In the genomic region with DNA sequence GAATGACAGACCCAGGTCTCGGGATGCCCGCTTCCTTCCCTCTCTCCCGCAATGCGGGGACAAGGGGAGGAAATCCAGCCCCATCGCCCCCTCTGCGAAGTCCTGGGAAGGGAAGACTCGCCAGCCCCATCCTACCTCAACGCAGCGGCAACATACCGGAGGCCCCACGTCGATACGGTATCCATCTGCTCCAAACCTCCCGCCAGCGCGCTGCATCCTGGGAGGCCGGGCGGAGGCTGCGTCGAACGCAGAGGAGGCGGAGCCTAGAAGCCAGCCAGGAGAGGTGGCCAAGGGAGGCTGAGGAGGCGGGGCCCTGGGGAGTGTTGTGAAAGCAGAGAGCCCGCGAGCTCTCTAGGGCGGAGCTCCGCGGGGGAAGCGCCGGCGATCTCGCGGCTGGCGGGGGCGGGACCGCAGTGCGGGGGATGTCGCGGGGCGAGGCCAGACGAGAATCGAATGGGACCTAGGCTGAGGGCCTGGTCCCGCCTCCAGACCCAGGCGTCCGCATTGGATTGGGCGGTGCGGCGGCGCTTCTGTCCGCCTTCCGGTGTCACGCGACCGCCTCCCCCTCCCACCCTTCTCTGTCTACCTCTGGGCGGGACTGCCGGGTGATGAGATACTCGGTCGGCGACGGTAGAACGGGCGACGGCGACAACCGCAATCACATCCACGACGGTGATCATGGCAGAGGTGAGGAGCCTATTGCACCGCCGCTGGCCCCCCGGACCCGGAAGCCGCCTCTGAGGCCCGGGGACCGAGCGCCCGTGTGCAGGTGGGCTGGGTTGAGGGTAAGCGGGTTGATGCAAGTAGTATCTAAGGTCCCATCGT, we compare ENCODE assay signal across 1 cellular context.
TF ChIP-seq lines count a peak whose summit lies in the region.

A gene (minus strand): TSS at position 219 of the 825 bp plus-strand sequence. CDS start 7,559 bp downstream, outside the sequence.
A gene (plus strand): TSS at position 571 of the 825 bp plus-strand sequence. CDS start 108 bp downstream, at position 679.

TF ChIP-seq in HEK293, 187 proteins besides CTCF, POLR2A, EP300 and RAD21 (continued from another document):
- TF ChIP-seq, protein P1, sequence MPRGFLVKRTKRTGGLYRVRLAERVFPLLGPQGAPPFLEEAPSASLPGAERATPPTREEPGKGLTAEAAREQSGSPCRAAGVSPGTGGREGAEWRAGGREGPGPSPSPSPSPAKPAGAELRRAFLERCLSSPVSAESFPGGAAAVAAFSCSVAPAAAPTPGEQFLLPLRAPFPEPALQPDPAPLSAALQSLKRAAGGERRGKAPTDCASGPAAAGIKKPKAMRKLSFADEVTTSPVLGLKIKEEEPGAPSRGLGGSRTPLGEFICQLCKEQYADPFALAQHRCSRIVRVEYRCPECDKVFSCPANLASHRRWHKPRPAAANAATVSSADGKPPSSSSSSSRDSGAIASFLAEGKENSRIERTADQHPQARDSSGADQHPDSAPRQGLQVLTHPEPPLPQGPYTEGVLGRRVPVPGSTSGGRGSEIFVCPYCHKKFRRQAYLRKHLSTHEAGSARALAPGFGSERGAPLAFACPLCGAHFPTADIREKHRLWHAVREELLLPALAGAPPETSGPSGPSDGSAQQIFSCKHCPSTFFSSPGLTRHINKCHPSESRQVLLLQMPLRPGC (tag by site-specific recombination; IDR thresholded peaks at IDR 0.05): no peak
- TF ChIP-seq KLF1 (tag by site-specific recombination; IDR thresholded peaks at IDR 0.05) (0 out of 2 replicates have a peak, but pooled peaks have one; percentile 10), KLF7 (tag by site-specific recombination; IDR thresholded peaks at IDR 0.05; ENCODE audit: borderline replicate concordance) (no peak; the same call in 1 of the 2 replicates), ZNF211 (tag by site-specific recombination; IDR thresholded peaks at IDR 0.05; ENCODE audit: low read depth) (no peak), PRDM1 (tag by site-specific recombination; IDR thresholded peaks at IDR 0.05) (no peak), ZNF473 (tag by site-specific recombination; IDR thresholded peaks at IDR 0.05) (no peak), GLIS1 (tag by site-specific recombination; IDR thresholded peaks at IDR 0.05) (peak; percentile 66), ZNF341 (tag by site-specific recombination; IDR thresholded peaks at IDR 0.05; ENCODE audit: low read depth) (peak; percentile 75), ZNF133 (tag by site-specific recombination; IDR thresholded peaks at IDR 0.05) (no peak), HOXA7 (CRISPR knock-in tag; IDR thresholded peaks at IDR 0.05; ENCODE audit: borderline replicate concordance) (no peak), ZEB2 (tag by site-specific recombination; IDR thresholded peaks at IDR 0.05) (peak; percentile 61; the same call in 1 of the 2 replicates), SP3 (tag by site-specific recombination; IDR thresholded peaks at IDR 0.05) (peak; percentile 88), SP2 (tag by site-specific recombination; IDR thresholded peaks at IDR 0.05) (peak; percentile 93), KLF8 (tag by site-specific recombination; IDR thresholded peaks at IDR 0.05) (peak; percentile 57; the same call in 1 of the 2 replicates), ZNF777 (tag by site-specific recombination; IDR thresholded peaks at IDR 0.05; ENCODE audit: borderline replicate concordance) (no peak), ZNF335 (tag by site-specific recombination; conservative IDR thresholded peaks at IDR 0.05) (0 out of 2 replicates have a peak, but pooled peaks have one; percentile 64), ZNF266 (tag by site-specific recombination; IDR thresholded peaks at IDR 0.05; ENCODE audit: low read depth) (no peak), ZNF623 (tag by site-specific recombination; IDR thresholded peaks at IDR 0.05) (no peak), ZBTB7A (tag by site-specific recombination; IDR thresholded peaks at IDR 0.05; ENCODE audit: low read depth) (no peak), GFI1B (tag by site-specific recombination; IDR thresholded peaks at IDR 0.05) (no peak), ZNF302 (tag by site-specific recombination; IDR thresholded peaks at IDR 0.05; ENCODE audit: low read depth) (no peak), ZNF521 (tag by site-specific recombination; IDR thresholded peaks at IDR 0.05) (no peak), MZF1 (tag by site-specific recombination; IDR thresholded peaks at IDR 0.05; ENCODE audit: borderline replicate concordance) (no peak), ZNF529 (tag by site-specific recombination; IDR thresholded peaks at IDR 0.05; ENCODE audit: insufficient replicate concordance) (no peak), ZNF433 (tag by site-specific recombination; IDR thresholded peaks at IDR 0.05; ENCODE audit: low read depth) (no peak), IKZF3 (tag by site-specific recombination; IDR thresholded peaks at IDR 0.05) (0 out of 2 replicates have a peak, but pooled peaks have one; percentile 24), ZNF157 (tag by site-specific recombination; IDR thresholded peaks at IDR 0.05) (no peak), ZNF596 (tag by site-specific recombination; IDR thresholded peaks at IDR 0.05) (no peak), KLF9 (tag by site-specific recombination; IDR thresholded peaks at IDR 0.05; ENCODE audit: low read depth) (0 out of 2 replicates have a peak, but pooled peaks have one; percentile 41), ZNF660 (tag by site-specific recombination; IDR thresholded peaks at IDR 0.05) (no peak), ZNF629 (tag by site-specific recombination; IDR thresholded peaks at IDR 0.05) (no peak), BCL11A (tag by site-specific recombination; IDR thresholded peaks at IDR 0.05; ENCODE audit: low read depth) (no peak), ZBTB17 (tag by site-specific recombination; IDR thresholded peaks at IDR 0.05) (peak; percentile 69), RBAK (tag by site-specific recombination; IDR thresholded peaks at IDR 0.05) (no peak), ZNF561 (tag by site-specific recombination; IDR thresholded peaks at IDR 0.05; ENCODE audit: borderline replicate concordance) (no peak), ZNF292 (tag by site-specific recombination; IDR thresholded peaks at IDR 0.05; ENCODE audit: borderline replicate concordance, low read depth) (no peak), ZBTB20 (tag by site-specific recombination; IDR thresholded peaks at IDR 0.05) (no peak), ZNF585B (tag by site-specific recombination; IDR thresholded peaks at IDR 0.05) (no peak)
- TF ChIP-seq, protein P2, sequence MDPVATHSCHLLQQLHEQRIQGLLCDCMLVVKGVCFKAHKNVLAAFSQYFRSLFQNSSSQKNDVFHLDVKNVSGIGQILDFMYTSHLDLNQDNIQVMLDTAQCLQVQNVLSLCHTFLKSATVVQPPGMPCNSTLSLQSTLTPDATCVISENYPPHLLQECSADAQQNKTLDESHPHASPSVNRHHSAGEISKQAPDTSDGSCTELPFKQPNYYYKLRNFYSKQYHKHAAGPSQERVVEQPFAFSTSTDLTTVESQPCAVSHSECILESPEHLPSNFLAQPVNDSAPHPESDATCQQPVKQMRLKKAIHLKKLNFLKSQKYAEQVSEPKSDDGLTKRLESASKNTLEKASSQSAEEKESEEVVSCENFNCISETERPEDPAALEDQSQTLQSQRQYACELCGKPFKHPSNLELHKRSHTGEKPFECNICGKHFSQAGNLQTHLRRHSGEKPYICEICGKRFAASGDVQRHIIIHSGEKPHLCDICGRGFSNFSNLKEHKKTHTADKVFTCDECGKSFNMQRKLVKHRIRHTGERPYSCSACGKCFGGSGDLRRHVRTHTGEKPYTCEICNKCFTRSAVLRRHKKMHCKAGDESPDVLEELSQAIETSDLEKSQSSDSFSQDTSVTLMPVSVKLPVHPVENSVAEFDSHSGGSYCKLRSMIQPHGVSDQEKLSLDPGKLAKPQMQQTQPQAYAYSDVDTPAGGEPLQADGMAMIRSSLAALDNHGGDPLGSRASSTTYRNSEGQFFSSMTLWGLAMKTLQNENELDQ (tag by site-specific recombination; IDR thresholded peaks at IDR 0.05; ENCODE audit: low read depth): no peak
- TF ChIP-seq, protein P3, sequence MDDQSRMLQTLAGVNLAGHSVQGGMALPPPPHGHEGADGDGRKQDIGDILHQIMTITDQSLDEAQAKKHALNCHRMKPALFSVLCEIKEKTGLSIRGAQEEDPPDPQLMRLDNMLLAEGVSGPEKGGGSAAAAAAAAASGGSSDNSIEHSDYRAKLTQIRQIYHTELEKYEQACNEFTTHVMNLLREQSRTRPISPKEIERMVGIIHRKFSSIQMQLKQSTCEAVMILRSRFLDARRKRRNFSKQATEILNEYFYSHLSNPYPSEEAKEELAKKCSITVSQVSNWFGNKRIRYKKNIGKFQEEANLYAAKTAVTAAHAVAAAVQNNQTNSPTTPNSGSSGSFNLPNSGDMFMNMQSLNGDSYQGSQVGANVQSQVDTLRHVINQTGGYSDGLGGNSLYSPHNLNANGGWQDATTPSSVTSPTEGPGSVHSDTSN (CRISPR knock-in tag; IDR thresholded peaks at IDR 0.05): peak; percentile 79; the same call in 1 of the 2 replicates
- TF ChIP-seq, protein P4, sequence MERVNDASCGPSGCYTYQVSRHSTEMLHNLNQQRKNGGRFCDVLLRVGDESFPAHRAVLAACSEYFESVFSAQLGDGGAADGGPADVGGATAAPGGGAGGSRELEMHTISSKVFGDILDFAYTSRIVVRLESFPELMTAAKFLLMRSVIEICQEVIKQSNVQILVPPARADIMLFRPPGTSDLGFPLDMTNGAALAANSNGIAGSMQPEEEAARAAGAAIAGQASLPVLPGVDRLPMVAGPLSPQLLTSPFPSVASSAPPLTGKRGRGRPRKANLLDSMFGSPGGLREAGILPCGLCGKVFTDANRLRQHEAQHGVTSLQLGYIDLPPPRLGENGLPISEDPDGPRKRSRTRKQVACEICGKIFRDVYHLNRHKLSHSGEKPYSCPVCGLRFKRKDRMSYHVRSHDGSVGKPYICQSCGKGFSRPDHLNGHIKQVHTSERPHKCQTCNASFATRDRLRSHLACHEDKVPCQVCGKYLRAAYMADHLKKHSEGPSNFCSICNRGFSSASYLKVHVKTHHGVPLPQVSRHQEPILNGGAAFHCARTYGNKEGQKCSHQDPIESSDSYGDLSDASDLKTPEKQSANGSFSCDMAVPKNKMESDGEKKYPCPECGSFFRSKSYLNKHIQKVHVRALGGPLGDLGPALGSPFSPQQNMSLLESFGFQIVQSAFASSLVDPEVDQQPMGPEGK (tag by site-specific recombination; IDR thresholded peaks at IDR 0.05): peak; percentile 68
- TF ChIP-seq, protein P5, sequence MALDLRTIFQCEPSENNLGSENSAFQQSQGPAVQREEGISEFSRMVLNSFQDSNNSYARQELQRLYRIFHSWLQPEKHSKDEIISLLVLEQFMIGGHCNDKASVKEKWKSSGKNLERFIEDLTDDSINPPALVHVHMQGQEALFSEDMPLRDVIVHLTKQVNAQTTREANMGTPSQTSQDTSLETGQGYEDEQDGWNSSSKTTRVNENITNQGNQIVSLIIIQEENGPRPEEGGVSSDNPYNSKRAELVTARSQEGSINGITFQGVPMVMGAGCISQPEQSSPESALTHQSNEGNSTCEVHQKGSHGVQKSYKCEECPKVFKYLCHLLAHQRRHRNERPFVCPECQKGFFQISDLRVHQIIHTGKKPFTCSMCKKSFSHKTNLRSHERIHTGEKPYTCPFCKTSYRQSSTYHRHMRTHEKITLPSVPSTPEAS (tag by site-specific recombination; IDR thresholded peaks at IDR 0.05): no peak
- TF ChIP-seq, protein P6, sequence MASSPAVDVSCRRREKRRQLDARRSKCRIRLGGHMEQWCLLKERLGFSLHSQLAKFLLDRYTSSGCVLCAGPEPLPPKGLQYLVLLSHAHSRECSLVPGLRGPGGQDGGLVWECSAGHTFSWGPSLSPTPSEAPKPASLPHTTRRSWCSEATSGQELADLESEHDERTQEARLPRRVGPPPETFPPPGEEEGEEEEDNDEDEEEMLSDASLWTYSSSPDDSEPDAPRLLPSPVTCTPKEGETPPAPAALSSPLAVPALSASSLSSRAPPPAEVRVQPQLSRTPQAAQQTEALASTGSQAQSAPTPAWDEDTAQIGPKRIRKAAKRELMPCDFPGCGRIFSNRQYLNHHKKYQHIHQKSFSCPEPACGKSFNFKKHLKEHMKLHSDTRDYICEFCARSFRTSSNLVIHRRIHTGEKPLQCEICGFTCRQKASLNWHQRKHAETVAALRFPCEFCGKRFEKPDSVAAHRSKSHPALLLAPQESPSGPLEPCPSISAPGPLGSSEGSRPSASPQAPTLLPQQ (tag by site-specific recombination; IDR thresholded peaks at IDR 0.05): peak; percentile 28; the same call in 1 of the 2 replicates
- TF ChIP-seq, protein P7, sequence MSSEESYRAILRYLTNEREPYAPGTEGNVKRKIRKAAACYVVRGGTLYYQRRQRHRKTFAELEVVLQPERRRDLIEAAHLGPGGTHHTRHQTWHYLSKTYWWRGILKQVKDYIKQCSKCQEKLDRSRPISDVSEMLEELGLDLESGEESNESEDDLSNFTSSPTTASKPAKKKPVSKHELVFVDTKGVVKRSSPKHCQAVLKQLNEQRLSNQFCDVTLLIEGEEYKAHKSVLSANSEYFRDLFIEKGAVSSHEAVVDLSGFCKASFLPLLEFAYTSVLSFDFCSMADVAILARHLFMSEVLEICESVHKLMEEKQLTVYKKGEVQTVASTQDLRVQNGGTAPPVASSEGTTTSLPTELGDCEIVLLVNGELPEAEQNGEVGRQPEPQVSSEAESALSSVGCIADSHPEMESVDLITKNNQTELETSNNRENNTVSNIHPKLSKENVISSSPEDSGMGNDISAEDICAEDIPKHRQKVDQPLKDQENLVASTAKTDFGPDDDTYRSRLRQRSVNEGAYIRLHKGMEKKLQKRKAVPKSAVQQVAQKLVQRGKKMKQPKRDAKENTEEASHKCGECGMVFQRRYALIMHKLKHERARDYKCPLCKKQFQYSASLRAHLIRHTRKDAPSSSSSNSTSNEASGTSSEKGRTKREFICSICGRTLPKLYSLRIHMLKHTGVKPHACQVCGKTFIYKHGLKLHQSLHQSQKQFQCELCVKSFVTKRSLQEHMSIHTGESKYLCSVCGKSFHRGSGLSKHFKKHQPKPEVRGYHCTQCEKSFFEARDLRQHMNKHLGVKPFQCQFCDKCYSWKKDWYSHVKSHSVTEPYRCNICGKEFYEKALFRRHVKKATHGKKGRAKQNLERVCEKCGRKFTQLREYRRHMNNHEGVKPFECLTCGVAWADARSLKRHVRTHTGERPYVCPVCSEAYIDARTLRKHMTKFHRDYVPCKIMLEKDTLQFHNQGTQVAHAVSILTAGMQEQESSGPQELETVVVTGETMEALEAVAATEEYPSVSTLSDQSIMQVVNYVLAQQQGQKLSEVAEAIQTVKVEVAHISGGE (tag by site-specific recombination; conservative IDR thresholded peaks at IDR 0.05; ENCODE audit: low read depth): peak; percentile 59; the same call in 1 of the 2 replicates
TF ChIP-seq in HEK293: peak in this region for 27.
